Comparison of ENCODE assay signal across 8 cellular contexts in the genomic region with DNA sequence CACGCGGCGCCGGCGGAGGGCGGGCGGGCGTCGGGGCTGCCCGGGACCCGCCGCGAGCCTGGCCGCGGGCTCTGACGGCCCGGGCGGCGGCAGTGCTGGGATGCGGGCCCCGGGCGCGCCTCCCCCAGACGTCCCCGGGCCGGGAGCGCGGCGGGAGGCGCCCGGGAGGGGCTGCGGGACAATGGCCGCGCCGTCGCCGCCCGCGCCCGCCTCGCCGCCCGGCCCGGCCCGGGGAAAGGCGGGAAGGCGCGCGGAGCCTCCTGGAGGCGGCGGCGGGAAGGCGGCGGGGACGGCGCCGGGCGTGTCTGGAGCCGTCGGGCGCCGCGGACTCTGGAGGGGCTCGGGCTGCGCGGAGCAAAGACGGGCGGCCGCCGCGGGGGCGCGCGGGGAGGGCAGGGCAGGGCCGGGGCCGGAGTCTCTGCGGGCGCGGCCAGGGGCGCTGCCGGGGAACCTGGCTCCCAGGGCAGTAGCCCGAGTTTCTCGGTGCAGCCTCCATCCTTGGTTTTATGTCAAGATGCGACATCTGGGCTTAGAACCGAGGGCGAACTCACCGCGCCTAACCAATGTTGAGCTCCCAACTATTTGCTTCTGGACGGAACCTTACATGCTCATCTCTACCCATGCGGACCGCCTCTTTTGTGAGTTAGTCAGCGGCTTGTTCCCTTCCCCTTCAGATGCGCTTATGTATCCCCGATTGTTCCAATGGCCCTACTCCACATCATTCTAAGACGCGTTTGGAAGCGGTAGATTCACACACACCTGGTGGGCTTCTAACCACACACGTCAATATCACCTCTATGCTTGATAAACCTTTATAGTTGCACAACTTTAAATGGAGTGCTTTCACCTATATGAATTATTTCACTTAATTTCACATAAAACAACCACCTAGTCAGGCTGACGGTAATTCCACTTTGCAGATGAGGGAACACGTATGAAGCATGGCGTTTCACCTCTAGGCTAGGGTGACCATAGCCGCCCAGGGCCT. TPM values are rescaled to one million over a fixed set of nuclear protein-coding genes. Genes with fewer than 3 reads are reported as not detected.
DNase-seq lines count a peak whose midpoint lies in the region; ATAC-seq and TF ChIP-seq lines count a peak whose summit lies in the region.

No MANE protein-coding gene starts in this region.

- no peaks in the 10 kb centered on the region for H3K36me3 ChIP-seq in muscle layer of colon (ENCODE audit: insufficient read depth, low read length)
- H3K36me3 ChIP-seq in urinary bladder (ENCODE audit: insufficient read depth) = no peaks in the 10 kb centered on the region

- TF ChIP-seq POLR2A in NB4 (IDR thresholded peaks at IDR 0.05; ENCODE audit: extremely low read depth, insufficient read length) = no peak

- peak overlapping the region; percentile 14 for H3K9ac ChIP-seq in muscle layer of colon (ENCODE audit: low read length)

- H3K9me3 ChIP-seq in muscle layer of colon (ENCODE audit: low read length) = no peaks in the 10 kb centered on the region

- H3K27me3 ChIP-seq in muscle layer of colon (ENCODE audit: control insufficient read depth in 1 of 2, insufficient read depth in 2 of 2, low read length in 2 of 2) = no peaks in the 10 kb centered on the region

- 3% methylated on average over 102 of the region's 102 CpGs for WGBS in urinary bladder

- ATAC-seq in GM19397 (IDR thresholded peaks at IDR 0.05; ENCODE audit: unreplicated experiment) = no peak

- H3K4me3 ChIP-seq in NB4 (ENCODE audit: low read depth, low read length) = peak overlapping the region; percentile 34
- H3K4me3 ChIP-seq in muscle layer of colon (ENCODE audit: low read depth in 1 of 2, low read length in 2 of 2) = peak overlapping the region; percentile 54 to 74
- peak overlapping the region; percentile 94 for H3K4me3 ChIP-seq in urinary bladder (ENCODE audit: low read depth, low read length)

- peak; percentile 15 for DNase-seq in NOMO-1 treated with DMSO at 0.1 percent for 48 hours (lab: John Stamatoyannopoulos, UW; ENCODE audit: unreplicated experiment)
- DNase-seq in NOMO-1 treated with dmso at 0.1 percent for 144 hours (lab: John Stamatoyannopoulos, UW; ENCODE audit: unreplicated experiment) = no peak
- DNase-seq in NB4 (ENCODE audit: low read depth) = peak; percentile 44
- DNase-seq in activated CD8-positive, alpha-beta memory T cell treated with anti-CD3 and anti-CD28 coated beads for 24 hours = peak; percentile 60
- peak; percentile 31 for DNase-seq in fibroblast of gingiva (ENCODE audit: low read depth)

- peaks cover 9% of the 10 kb centered on the region for H3K4me1 ChIP-seq in muscle layer of colon (ENCODE audit: insufficient read depth, low read length)
- H3K4me1 ChIP-seq in urinary bladder (ENCODE audit: insufficient read depth) = no peaks in the 10 kb centered on the region

- H3K27ac ChIP-seq in muscle layer of colon (ENCODE audit: low read depth, low read length) = no peak overlapping the region
- peak overlapping the region; percentile 83 for H3K27ac ChIP-seq in urinary bladder (ENCODE audit: low read depth)

- TF ChIP-seq CTCF in NB4 (IDR thresholded peaks at IDR 0.05; ENCODE audit: low read depth, low read length) = no peak

RNA-seq across cellular contexts. Expression of a gene that starts 0.7 kb away (rescaled TPM):
- total RNA-seq in urinary bladder = 30.1 TPM
- polyA plus RNA-seq in urinary bladder = 7.4 TPM

Comparison
In these comparisons a context has a peak if more than half of its experiments do, and no peak if none do; other contexts are left out.
1. H3K4me3 ChIP-seq: peak in every context shown above with its lines; median percentile 94 in urinary bladder; 64 in muscle layer of colon; 34 in NB4.